ENCODE assay signal across 11 cellular contexts in the genomic region with DNA sequence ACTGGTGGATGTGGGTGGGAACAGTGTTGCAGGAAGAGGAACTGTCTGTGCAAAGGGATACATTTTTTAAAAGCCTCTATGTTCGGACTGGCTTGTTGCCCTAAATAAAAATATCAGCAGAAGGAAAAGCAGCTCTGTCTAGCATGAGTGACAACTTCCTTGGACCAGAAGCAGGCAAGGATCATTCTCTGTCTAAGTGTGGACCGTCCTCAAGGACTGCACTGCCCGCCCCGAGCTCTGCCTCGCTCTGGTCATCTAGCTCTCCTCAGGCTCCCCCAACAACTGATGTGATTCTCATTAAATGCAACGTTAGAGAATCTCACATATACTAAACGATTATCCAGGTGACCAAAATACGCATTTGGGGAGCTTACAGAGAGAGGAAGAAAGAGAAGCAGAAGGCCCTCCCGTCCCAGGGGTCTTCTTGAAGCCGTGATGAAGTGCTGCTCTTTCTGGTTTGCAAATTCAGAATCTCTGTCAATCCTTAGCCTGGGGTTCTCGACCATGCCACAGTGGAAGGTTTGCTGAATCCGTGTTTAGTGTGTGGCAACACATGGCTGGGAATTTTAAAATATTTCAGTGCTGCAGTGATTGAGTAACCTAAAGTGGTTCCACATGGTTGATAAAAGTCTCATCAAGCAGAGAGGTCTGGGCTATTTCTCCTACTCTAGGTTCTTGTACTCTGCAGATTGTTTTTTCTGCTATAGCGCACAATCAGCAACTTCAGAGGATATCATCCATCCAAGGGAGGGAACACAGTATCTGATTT.
DNase-seq lines count a peak whose midpoint lies in the region; ATAC-seq and TF ChIP-seq lines count a peak whose summit lies in the region.
"Had no signal": no experiment of that assay in that cellular context is flagged by ENCODE, and none has a peak within 500 bp of the region (broad histone marks: within the 10 kb centered on the region; RNA-seq: fewer than 3 reads in every experiment).

No MANE protein-coding gene starts in this region.

- in situ Hi-C loops in GM13977 (cut with MboI; ENCODE audit: low pct_unique_long_range_greater_than_20kb, low sequenced_read_pairs, unreplicated experiment) = no loop called here

- H3K27ac ChIP-seq in uterus = no peak overlapping the region
- H3K27ac ChIP-seq: body of pancreas had no signal

- DNase-seq in BJ (ENCODE audit: low read depth) (peak; percentile 36), fibroblast of the aortic adventitia (ENCODE audit: low read depth) (peak; percentile 83), uterus (no peak), GM13977 (ENCODE audit: low spot score) (no peak), GM10266 (ENCODE audit: extremely low spot score) (no peak), SHP77 (lab: John Stamatoyannopoulos, UW) (no peak)
- DNase-seq: body of pancreas; CD4-positive, CD25-positive, alpha-beta regulatory T cell; NCI-H1048 had no signal

- H3K4me1 ChIP-seq in uterus = no peaks in the 10 kb centered on the region
- H3K4me1 ChIP-seq: body of pancreas had no signal

- H3K27me3 ChIP-seq in BJ (ENCODE audit: control insufficient read depth, insufficient read depth, low read length) (no peaks in the 10 kb centered on the region), uterus (no peaks in the 10 kb centered on the region)
- H3K27me3 ChIP-seq: body of pancreas had no signal

- no peaks in the 10 kb centered on the region for H3K36me3 ChIP-seq in BJ (ENCODE audit: control insufficient read depth, insufficient read depth, low read length)
- no peaks in the 10 kb centered on the region for H3K36me3 ChIP-seq in uterus

- H3K4me3 ChIP-seq in BJ (ENCODE audit: low read depth, low read length) (no peak overlapping the region), fibroblast of the aortic adventitia (ENCODE audit: low read depth, low read length) (no peak overlapping the region), uterus (no peak overlapping the region)
- H3K4me3 ChIP-seq: body of pancreas had no signal

- POLR2A ChIA-PET in BJ (lab: Charles Lee) = no interaction called here

- CTCF ChIA-PET in BJ (lab: Yijun Ruan, JAX) = interaction anchor here (1.4 kb wide), 1 partner anchor 12 kb away, joined by 3 read pairs; no protein-coding TSS in a partner anchor

- H3K9me3 ChIP-seq in uterus = no peaks in the 10 kb centered on the region
- H3K9me3 ChIP-seq: body of pancreas had no signal

- intact Hi-C loops in uterus (cut with DNase I; ENCODE audit: low total_unique reads) = no loop called here

- no peak for TF ChIP-seq CTCF in BJ (IDR thresholded peaks at IDR 0.05; ENCODE audit: insufficient read depth, low read depth, low read length)
- no peak for TF ChIP-seq CTCF in fibroblast of the aortic adventitia (IDR thresholded peaks at IDR 0.05; ENCODE audit: insufficient read depth, low read length)
- TF ChIP-seq CTCF in uterus (IDR thresholded peaks at IDR 0.05) = no peak
- TF ChIP-seq CTCF in GM13977 (IDR thresholded peaks at IDR 0.05; ENCODE audit: extremely low read depth, insufficient read depth, missing control alignments) = no peak
- no peak for TF ChIP-seq CTCF in GM10266 (IDR thresholded peaks at IDR 0.05; ENCODE audit: control insufficient read depth, insufficient read depth, low read depth, missing control alignments)

- ATAC-seq in GM19452 (IDR thresholded peaks at IDR 0.05; ENCODE audit: unreplicated experiment) (peak; percentile 48), HG03159 (IDR thresholded peaks at IDR 0.05; ENCODE audit: unreplicated experiment) (peak; percentile 52)
- ATAC-seq: body of pancreas had no signal

- no peak for TF ChIP-seq POLR2A in uterus (IDR thresholded peaks at IDR 0.05)

Comparison
In these comparisons a context has a peak if more than half of its experiments do, and no peak if none do; other contexts are left out.
1. DNase-seq: peak in BJ (single experiment) and fibroblast of the aortic adventitia (single experiment); none in uterus (0 of 2), GM13977 (single experiment), GM10266 (single experiment) and SHP77 (0 of 2).